Comparison of ENCODE assay signal across 26 cellular contexts in genomic region chr3:111471851-111472250, GRCh38.
"Had no signal": no experiment of that assay in that cellular context is flagged by ENCODE, and none has a peak within 500 bp of the region (broad histone marks: within the 10 kb centered on the region; RNA-seq: fewer than 3 reads in every experiment).

No MANE protein-coding gene starts in this region.

- H3K4me3 Mint-ChIP-seq: activated CD8-positive, alpha-beta T cell treated with anti-CD3 and anti-CD28 coated beads for 36 hours; activated naive CD8-positive, alpha-beta T cell treated with anti-CD3 and anti-CD28 coated beads, Interleukin-2, amount 10 ng/mL, durations not matched to agents 7 days and 5 days; brain; central memory CD8-positive, alpha-beta T cell had no signal

- H3K27ac ChIP-seq: KMS-11, SJCRH30 had no signal

- H3K9ac ChIP-seq: KMS-11, SK-N-SH had no signal

- H3K9me3 Mint-ChIP-seq: central memory CD8-positive, alpha-beta T cell had no signal

- H3K4me2 ChIP-seq: KMS-11, SK-N-SH had no signal

- H3K4me3 ChIP-seq: SJCRH30 had no signal

- H3K27ac Mint-ChIP-seq: activated CD8-positive, alpha-beta T cell treated with anti-CD3 and anti-CD28 coated beads for 36 hours; activated naive CD8-positive, alpha-beta T cell treated with anti-CD3 and anti-CD28 coated beads, Interleukin-2, amount 10 ng/mL, durations not matched to agents 7 days and 5 days; brain had no signal

- H3K27me3 Mint-ChIP-seq: activated CD8-positive, alpha-beta T cell treated with anti-CD3 and anti-CD28 coated beads for 36 hours; brain had no signal

- H3K36me3 Mint-ChIP-seq: activated naive CD8-positive, alpha-beta T cell treated with anti-CD3 and anti-CD28 coated beads, Interleukin-2, amount 10 ng/mL, durations not matched to agents 7 days and 5 days; brain had no signal

- H3K4me1 ChIP-seq: SJCRH30 had no signal

- H3K4me1 Mint-ChIP-seq: activated naive CD8-positive, alpha-beta T cell treated with anti-CD3 and anti-CD28 coated beads, Interleukin-2, amount 10 ng/mL, durations not matched to agents 7 days and 5 days; central memory CD8-positive, alpha-beta T cell had no signal

- H3K9me3 ChIP-seq: SJCRH30, SK-N-SH had no signal

- H3K27me3 ChIP-seq: SJCRH30 had no signal

- H3K36me3 ChIP-seq: SJCRH30 had no signal

- ATAC-seq: activated CD4-positive, CD25-positive, alpha-beta regulatory T cell treated with anti-CD3 and anti-CD28 coated beads, Interleukin-2, amount 50 U/mL, for 24 hours; activated CD8-positive, alpha-beta T cell treated with anti-CD3 and anti-CD28 coated beads for 36 hours; Panc1 had no signal

- DNase-seq: activated CD4-positive, alpha-beta T cell treated with anti-CD3 and anti-CD28 coated beads for 4 hours; activated CD8-positive, alpha-beta memory T cell treated with anti-CD3 and anti-CD28 coated beads, Interleukin-2, amount 50 U/mL, for 4 hours; activated CD8-positive, alpha-beta T cell treated with anti-CD3 and anti-CD28 coated beads for 36 hours; activated naive CD4-positive, alpha-beta T cell treated with anti-CD3 and anti-CD28 coated beads, Interleukin-2, amount 50 U/mL, for 16 hours; activated naive CD8-positive, alpha-beta T cell treated with anti-CD3 and anti-CD28 coated beads, Interleukin-2, amount 10 ng/mL, durations not matched to agents 7 days and 5 days; activated T-cell treated with anti-CD3 and anti-CD28 coated beads, Interleukin-2, amount 50 U/mL, for 1 hour; aorta; NCI-H1092; NCI-H1417; NCI-H1930; NCI-H2171; NCI-H226; NCI-H510A; NCI-H526 treated with DMSO at 0.1 percent for 48 hours; NCI-H82; NK-92 treated with Interleukin-12 subunit alpha and Interleukin-12 subunit beta, amount 100 ng/mL, for 24 hours; OCI-M1; Right ventricle myocardium superior; RPMI8226; SJCRH30; SK-N-SH had no signal
